ENCODE assay signal across 1 cellular context in the genomic region with DNA sequence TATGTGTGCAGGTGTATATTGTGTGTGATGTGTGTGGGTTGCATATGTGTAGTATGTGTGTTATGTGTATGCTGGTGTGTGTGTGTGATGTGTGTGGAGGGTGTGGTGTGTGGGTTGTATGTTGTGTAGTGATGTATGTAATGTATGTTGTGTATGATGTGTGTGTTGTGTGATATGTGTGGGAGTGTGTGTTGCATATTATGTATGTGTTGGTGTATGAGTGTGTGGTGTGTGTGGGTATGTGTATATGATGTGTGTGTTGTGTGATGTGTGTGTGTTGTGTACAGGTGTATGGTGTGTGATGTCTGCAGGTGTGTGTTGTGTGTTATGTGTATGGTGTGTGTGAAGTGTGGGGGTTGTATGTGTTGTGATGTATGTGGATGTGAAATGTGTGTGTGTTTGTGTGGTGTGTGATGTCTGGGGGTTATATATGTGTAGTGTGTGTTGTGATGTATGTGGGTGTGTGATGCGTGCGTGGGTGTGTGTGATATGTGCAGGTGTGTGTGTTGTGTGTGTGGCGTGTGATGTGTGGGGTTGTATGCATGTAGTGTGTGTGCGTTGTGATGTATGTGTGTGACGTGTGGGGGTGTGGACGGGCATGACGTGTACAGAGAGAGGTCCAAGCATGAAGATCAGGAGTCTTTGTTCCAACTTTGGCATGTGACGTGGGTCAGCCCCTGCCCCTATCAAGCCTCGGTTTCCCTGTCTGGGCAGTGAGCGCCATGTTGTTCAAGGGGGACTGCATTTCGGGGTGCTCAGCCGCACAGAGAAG.
TF ChIP-seq lines count a peak whose summit lies in the region.

No MANE protein-coding gene starts in this region.

TF ChIP-seq in IMR-90, 13 proteins besides CTCF, POLR2A, EP300 and RAD21:
- TF ChIP-seq SMC3 (IDR thresholded peaks at IDR 0.05; ENCODE audit: low read depth, low read length) (no peak), MXI1 (IDR thresholded peaks at IDR 0.05; ENCODE audit: borderline replicate concordance, low read depth, low read length) (no peak), MAZ (IDR thresholded peaks at IDR 0.05; ENCODE audit: borderline replicate concordance, low read depth, low read length) (no peak), NFE2L2 (IDR thresholded peaks at IDR 0.05; ENCODE audit: low read depth, low read length) (no peak), RCOR1 (IDR thresholded peaks at IDR 0.05; ENCODE audit: insufficient replicate concordance, low read length) (no peak), ELK1 (IDR thresholded peaks at IDR 0.05; ENCODE audit: borderline replicate concordance, low read depth, low read length) (no peak), USF2 (IDR thresholded peaks at IDR 0.05; ENCODE audit: low read depth, low read length) (no peak), MAFK (IDR thresholded peaks at IDR 0.05; ENCODE audit: low read depth, low read length) (no peak), FOS (IDR thresholded peaks at IDR 0.05; ENCODE audit: low read depth, low read length) (no peak), RFX5 (IDR thresholded peaks at IDR 0.05; ENCODE audit: low read depth, low read length) (no peak), CHD1 (IDR thresholded peaks at IDR 0.05; ENCODE audit: low read depth, low read length) (no peak)
